8 cellular contexts compared by ENCODE assay signal in genomic region chr22:31489632-31490495, GRCh38. TPM values are rescaled to one million over a fixed set of nuclear protein-coding genes. Genes with fewer than 3 reads are reported as not detected.
DNase-seq lines count a peak whose midpoint lies in the region; ATAC-seq and TF ChIP-seq lines count a peak whose summit lies in the region.

A gene with protein sequence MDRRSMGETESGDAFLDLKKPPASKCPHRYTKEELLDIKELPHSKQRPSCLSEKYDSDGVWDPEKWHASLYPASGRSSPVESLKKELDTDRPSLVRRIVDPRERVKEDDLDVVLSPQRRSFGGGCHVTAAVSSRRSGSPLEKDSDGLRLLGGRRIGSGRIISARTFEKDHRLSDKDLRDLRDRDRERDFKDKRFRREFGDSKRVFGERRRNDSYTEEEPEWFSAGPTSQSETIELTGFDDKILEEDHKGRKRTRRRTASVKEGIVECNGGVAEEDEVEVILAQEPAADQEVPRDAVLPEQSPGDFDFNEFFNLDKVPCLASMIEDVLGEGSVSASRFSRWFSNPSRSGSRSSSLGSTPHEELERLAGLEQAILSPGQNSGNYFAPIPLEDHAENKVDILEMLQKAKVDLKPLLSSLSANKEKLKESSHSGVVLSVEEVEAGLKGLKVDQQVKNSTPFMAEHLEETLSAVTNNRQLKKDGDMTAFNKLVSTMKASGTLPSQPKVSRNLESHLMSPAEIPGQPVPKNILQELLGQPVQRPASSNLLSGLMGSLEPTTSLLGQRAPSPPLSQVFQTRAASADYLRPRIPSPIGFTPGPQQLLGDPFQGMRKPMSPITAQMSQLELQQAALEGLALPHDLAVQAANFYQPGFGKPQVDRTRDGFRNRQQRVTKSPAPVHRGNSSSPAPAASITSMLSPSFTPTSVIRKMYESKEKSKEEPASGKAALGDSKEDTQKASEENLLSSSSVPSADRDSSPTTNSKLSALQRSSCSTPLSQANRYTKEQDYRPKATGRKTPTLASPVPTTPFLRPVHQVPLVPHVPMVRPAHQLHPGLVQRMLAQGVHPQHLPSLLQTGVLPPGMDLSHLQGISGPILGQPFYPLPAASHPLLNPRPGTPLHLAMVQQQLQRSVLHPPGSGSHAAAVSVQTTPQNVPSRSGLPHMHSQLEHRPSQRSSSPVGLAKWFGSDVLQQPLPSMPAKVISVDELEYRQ (minus strand): TSS chr22:31489842. CDS start chr22:31488718, 1,124 bp downstream.

- H3K27ac Mint-ChIP-seq in activated CD4-positive, alpha-beta T cell treated with anti-CD3 and anti-CD28 coated beads for 36 hours, result peak within 1 kb of the TSS; percentile 99
- H3K27ac Mint-ChIP-seq in chondrocyte (ENCODE audit: unreplicated experiment), result peak within 1 kb of the TSS; percentile 99

- intact Hi-C loops in activated CD4-positive, alpha-beta T cell treated with anti-CD3 and anti-CD28 coated beads for 36 hours (cut with DNase I, micrococcal nuclease), result loop anchor here (1.0 to 10.0 kb wide), 9 partner anchors 7 to 521 kb away; partner anchors contain the start of genes DRG1 (in 1 of the 2), MORC2 (in 1 of the 2), TUG1 (in 1 of the 2) and YWHAH (in 1 of the 2)

- POLR2A ChIA-PET in activated CD4-positive, alpha-beta T cell treated with anti-CD3 and anti-CD28 coated beads for 36 hours (lab: Charles Lee), result interaction anchor here (1.5 to 1.7 kb wide), 3 partner anchors 8 to 50 kb away, joined by 3 to 6 read pairs (median 3); no protein-coding TSS in a partner anchor

- no peaks in the 10 kb centered on the region for H3K9me3 Mint-ChIP-seq in activated CD4-positive, alpha-beta T cell treated with anti-CD3 and anti-CD28 coated beads for 36 hours (ENCODE audit: low read depth)
- H3K9me3 Mint-ChIP-seq in chondrocyte (ENCODE audit: low read depth), result no peaks in the 10 kb centered on the region

- peaks cover 46% of the 10 kb centered on the region for H3K4me1 Mint-ChIP-seq in activated CD4-positive, alpha-beta T cell treated with anti-CD3 and anti-CD28 coated beads for 36 hours
- H3K4me1 Mint-ChIP-seq in chondrocyte (ENCODE audit: low read depth), result peaks cover 28% of the 10 kb centered on the region

- peak within 1 kb of the TSS; percentile 86 for H3K4me3 Mint-ChIP-seq in activated CD4-positive, alpha-beta T cell treated with anti-CD3 and anti-CD28 coated beads for 36 hours
- peak within 1 kb of the TSS; percentile 94 for H3K4me3 Mint-ChIP-seq in chondrocyte (ENCODE audit: unreplicated experiment)

- CTCF ChIA-PET in activated CD4-positive, alpha-beta T cell treated with anti-CD3 and anti-CD28 coated beads for 36 hours (lab: Charles Lee), result interaction anchor here (1.4 to 1.5 kb wide), 2 partner anchors 38 to 141 kb away, joined by 4 to 5 read pairs; no protein-coding TSS in a partner anchor

- TF ChIP-seq CTCF in chondrocyte (IDR thresholded peaks at IDR 0.05), result no peak

- peak; percentile 46 for ATAC-seq in HG03045 (IDR thresholded peaks at IDR 0.05; ENCODE audit: unreplicated experiment)
- peak; percentile 75 for ATAC-seq in activated CD4-positive, alpha-beta T cell treated with anti-CD3 and anti-CD28 coated beads for 36 hours

- H3K27me3 Mint-ChIP-seq in activated CD4-positive, alpha-beta T cell treated with anti-CD3 and anti-CD28 coated beads for 36 hours, result no peaks in the 10 kb centered on the region
- H3K27me3 Mint-ChIP-seq in chondrocyte (ENCODE audit: low read depth), result no peaks in the 10 kb centered on the region

- DNase-seq in NCI-H524 (lab: John Stamatoyannopoulos, UW) (peak; percentile 63 to 77), NCI-H524 treated with DMSO at 0.1 percent for 48 hours (lab: John Stamatoyannopoulos, UW) (no peak), NCI-H345 treated with DMSO at 0.1 percent for 48 hours (lab: John Stamatoyannopoulos, UW; ENCODE audit: unreplicated experiment) (peak; percentile 17), chondrocyte (ENCODE audit: low spot score) (peak; percentile 95), kidney tubule cell (ENCODE audit: low spot score) (peak; percentile 86)
- peak; percentile 92 for DNase-seq in activated CD4-positive, alpha-beta T cell treated with anti-CD3 and anti-CD28 coated beads for 36 hours
- DNase-seq in stimulated activated CD4-positive, alpha-beta T cell treated with anti-CD3 and anti-CD28 coated beads, Interleukin-15, amount 100 ng/mL, for 48 hours (ENCODE audit: low read depth in 2 of 2), result peak; percentile 71 to 75

- H3K36me3 Mint-ChIP-seq in activated CD4-positive, alpha-beta T cell treated with anti-CD3 and anti-CD28 coated beads for 36 hours (ENCODE audit: low read depth), result peaks cover 37% of the 10 kb centered on the region
- H3K36me3 Mint-ChIP-seq in chondrocyte (ENCODE audit: low read depth), result peaks cover 2% of the 10 kb centered on the region

RNA-seq across cellular contexts. Expression of the gene that starts here (rescaled TPM):
- total RNA-seq in activated CD4-positive, alpha-beta T cell treated with anti-CD3 and anti-CD28 coated beads for 36 hours, result 10 to 100 TPM; 45.4 to 75.0 TPM
- 29.3 to 34.0 TPM (median 31.9 TPM) in 3 replicates for total RNA-seq in chondrocyte
